In genomic region chr3:192819001-192819569, GRCh38 we compare ENCODE assay signal across 8 cellular contexts.
DNase-seq lines count a peak whose midpoint lies in the region; ATAC-seq and TF ChIP-seq lines count a peak whose summit lies in the region.

No MANE protein-coding gene starts in this region.

- no peaks in the 10 kb centered on the region for H3K36me3 ChIP-seq in lung (ENCODE audit: control insufficient read depth in 2 of 2, insufficient read depth in 2 of 2, low read length in 2 of 2)

- intact Hi-C loops in activated T-helper 2 cell treated with anti-CD3 and anti-CD28 coated beads, Interferon-gamma antibody, Interleukin-2, Interleukin-4, amounts not matched to agents 10 μg/mL and 5 μg/mL and 100 μg/mL, durations not matched to agents 14 hours and 24 hours and 36 hours (cut with micrococcal nuclease), result loop anchor here (1.0 kb wide), 4 partner anchors 12 to 99 kb away; no protein-coding TSS in a partner anchor

- no peak overlapping the region for H3K4me3 Mint-ChIP-seq in activated T-helper 2 cell treated with anti-CD3 and anti-CD28 coated beads, Interferon-gamma antibody, Interleukin-2, Interleukin-4, amounts not matched to agents 10 μg/mL and 5 μg/mL and 100 μg/mL, durations not matched to agents 14 hours and 24 hours and 36 hours (ENCODE audit: low read depth)

- no peak overlapping the region for H3K27ac ChIP-seq in lung (ENCODE audit: low read depth in 1 of 2, low read length in 1 of 2)

- no peaks in the 10 kb centered on the region for H3K36me3 Mint-ChIP-seq in activated T-helper 2 cell treated with anti-CD3 and anti-CD28 coated beads, Interferon-gamma antibody, Interleukin-2, Interleukin-4, amounts not matched to agents 10 μg/mL and 5 μg/mL and 100 μg/mL, durations not matched to agents 14 hours and 24 hours and 36 hours (ENCODE audit: low read depth)

- H3K4me1 Mint-ChIP-seq in activated T-helper 2 cell treated with anti-CD3 and anti-CD28 coated beads, Interferon-gamma antibody, Interleukin-2, Interleukin-4, amounts not matched to agents 10 μg/mL and 5 μg/mL and 100 μg/mL, durations not matched to agents 14 hours and 24 hours and 36 hours (ENCODE audit: low read depth), result peaks cover 44% of the 10 kb centered on the region

- ATAC-seq in GM18870 (IDR thresholded peaks at IDR 0.05; ENCODE audit: unreplicated experiment) (peak; percentile 76), HG03432 (IDR thresholded peaks at IDR 0.05; ENCODE audit: unreplicated experiment) (peak; percentile 73), lung (ENCODE audit: insufficient read depth, low FRiP score) (peak; percentile 65), GM21367 (IDR thresholded peaks at IDR 0.05; ENCODE audit: unreplicated experiment) (no peak), HG03139 (IDR thresholded peaks at IDR 0.05; ENCODE audit: unreplicated experiment) (no peak)

- H3K4me3 ChIP-seq in lung, result no peak overlapping the region

- H3K9me3 ChIP-seq in lung (ENCODE audit: control insufficient read depth in 2 of 2, insufficient read depth in 1 of 2, low read length in 1 of 2), result no peaks in the 10 kb centered on the region

- no peak for DNase-seq in activated T-helper 2 cell treated with anti-CD3 and anti-CD28 coated beads, Interferon-gamma antibody, Interleukin-2, Interleukin-4, amounts not matched to agents 10 μg/mL and 5 μg/mL and 100 μg/mL, durations not matched to agents 14 hours and 24 hours and 36 hours (ENCODE audit: low spot score)
- DNase-seq in lung (ENCODE audit: low spot score) (no peak), NCI-H1694 (lab: John Stamatoyannopoulos, UW) (no peak), NCI-H446 (lab: John Stamatoyannopoulos, UW) (no peak)

- no peaks in the 10 kb centered on the region for H3K4me1 ChIP-seq in lung (ENCODE audit: control insufficient read depth in 2 of 2, insufficient read depth in 2 of 2, low read length in 2 of 2)

- no peaks in the 10 kb centered on the region for H3K9me3 Mint-ChIP-seq in activated T-helper 2 cell treated with anti-CD3 and anti-CD28 coated beads, Interferon-gamma antibody, Interleukin-2, Interleukin-4, amounts not matched to agents 10 μg/mL and 5 μg/mL and 100 μg/mL, durations not matched to agents 14 hours and 24 hours and 36 hours

- peak overlapping the region; percentile 83 for H3K27ac Mint-ChIP-seq in activated T-helper 2 cell treated with anti-CD3 and anti-CD28 coated beads, Interferon-gamma antibody, Interleukin-2, Interleukin-4, amounts not matched to agents 10 μg/mL and 5 μg/mL and 100 μg/mL, durations not matched to agents 14 hours and 24 hours and 36 hours

- WGBS in lung, 2 donors, result 67 to 80% methylated on average over 7 of the region's 7 CpGs

- peaks cover 2% of the 10 kb centered on the region for H3K27me3 Mint-ChIP-seq in activated T-helper 2 cell treated with anti-CD3 and anti-CD28 coated beads, Interferon-gamma antibody, Interleukin-2, Interleukin-4, amounts not matched to agents 10 μg/mL and 5 μg/mL and 100 μg/mL, durations not matched to agents 14 hours and 24 hours and 36 hours (ENCODE audit: low read depth)

- no peaks in the 10 kb centered on the region for H3K27me3 ChIP-seq in lung (ENCODE audit: control insufficient read depth, insufficient read depth)

- TF ChIP-seq CTCF in lung (IDR thresholded peaks at IDR 0.05; ENCODE audit: control extremely low read depth, extremely low read depth), result no peak

Comparison
In these comparisons a context has a peak if more than half of its experiments do, and no peak if none do; other contexts are left out.
1. ATAC-seq: peak in GM18870 (single experiment), HG03432 (single experiment) and lung (single experiment); none in GM21367 (single experiment) and HG03139 (single experiment).